Comparison of ENCODE assay signal across 23 cellular contexts in the genomic region with DNA sequence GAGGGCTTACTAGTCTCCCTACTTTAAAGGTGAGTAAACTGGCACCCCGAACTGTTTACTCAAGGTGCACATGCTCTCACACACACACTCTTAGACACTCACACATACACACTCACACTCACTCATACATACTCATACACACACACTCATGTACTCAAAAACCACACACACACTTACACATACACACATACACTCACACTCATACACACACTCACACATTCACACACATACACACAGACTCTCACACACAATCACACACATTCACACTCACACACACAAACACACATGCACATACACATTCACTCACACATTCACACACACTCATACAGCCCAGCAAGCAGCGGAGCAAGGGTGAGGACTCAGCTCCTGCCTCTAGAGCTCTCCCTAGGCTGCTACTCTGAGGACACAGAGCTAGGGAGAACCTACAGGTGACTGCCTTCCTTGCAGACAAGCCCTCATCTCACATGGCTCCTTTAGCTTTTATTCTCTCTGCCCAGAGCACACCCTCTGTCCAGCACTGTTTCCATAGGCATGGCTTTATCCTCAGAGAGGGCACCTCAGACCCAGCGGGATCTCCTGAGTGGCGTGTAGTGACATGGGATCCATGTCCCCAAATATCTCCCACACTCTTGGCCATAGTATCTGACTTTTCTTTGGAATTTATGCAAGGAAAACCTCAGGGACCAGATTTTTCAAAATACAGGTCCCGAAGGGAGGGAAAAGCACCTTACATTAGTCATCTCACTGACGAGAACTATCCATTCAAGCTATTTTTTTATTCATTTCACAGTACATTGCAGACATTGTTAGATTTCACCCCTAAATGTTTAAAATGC. TPM values are rescaled to one million over a fixed set of nuclear protein-coding genes. Genes with fewer than 3 reads are reported as not detected.
DNase-seq lines count a peak whose midpoint lies in the region; ATAC-seq and TF ChIP-seq lines count a peak whose summit lies in the region.
"Had no signal": no experiment of that assay in that cellular context is flagged by ENCODE, and none has a peak within 500 bp of the region (broad histone marks: within the 10 kb centered on the region; RNA-seq: fewer than 3 reads in every experiment).

No MANE protein-coding gene starts in this region.

- no peak overlapping the region for H3K4me3 Mint-ChIP-seq in stimulated activated naive CD8-positive, alpha-beta T cell treated with anti-CD3 and anti-CD28 coated beads, Interleukin-15, amount 100 ng/mL, for 72 hours
- no peak overlapping the region for H3K4me3 Mint-ChIP-seq in activated T-helper 17 cell treated with anti-CD3 and anti-CD28 coated beads, Interleukin-2, amount 50 U/mL, for 72 hours
- H3K4me3 Mint-ChIP-seq: activated naive CD8-positive, alpha-beta T cell treated with anti-CD3 and anti-CD28 coated beads, Interleukin-2, amount 10 ng/mL, durations not matched to agents 7 days and 5 days; CD8-positive, alpha-beta T cell; memory B cell; stimulated activated memory B cell treated with anti-CD40 and anti-IgM and Interleukin-4, amounts not matched to agents 10 μg/mL and 1 μg/mL and 100 μg/mL, for 72 hours; WTC11 had no signal

- H3K27ac Mint-ChIP-seq in stimulated activated naive CD8-positive, alpha-beta T cell treated with anti-CD3 and anti-CD28 coated beads, Interleukin-15, amount 100 ng/mL, for 72 hours: no peak overlapping the region
- H3K27ac Mint-ChIP-seq in activated T-helper 17 cell treated with anti-CD3 and anti-CD28 coated beads, Interleukin-2, amount 50 U/mL, for 72 hours: no peak overlapping the region
- H3K27ac Mint-ChIP-seq: activated naive CD8-positive, alpha-beta T cell treated with anti-CD3 and anti-CD28 coated beads, Interleukin-2, amount 10 ng/mL, durations not matched to agents 7 days and 5 days; CD8-positive, alpha-beta T cell; memory B cell; stimulated activated memory B cell treated with anti-CD40 and anti-IgM and Interleukin-4, amounts not matched to agents 10 μg/mL and 1 μg/mL and 100 μg/mL, for 72 hours; WTC11 had no signal

- H3K36me3 ChIP-seq in HCT116 (ENCODE audit: control insufficient read depth in 1 of 2, insufficient read depth in 2 of 2, low read length in 2 of 2): no peaks in the 10 kb centered on the region
- H3K36me3 ChIP-seq in Panc1 (ENCODE audit: control insufficient read depth, insufficient read depth, low read length): no peaks in the 10 kb centered on the region
- no peaks in the 10 kb centered on the region for H3K36me3 ChIP-seq in adrenal gland (replicated peaks in 1 of 2)
- H3K36me3 ChIP-seq: thyroid gland had no signal

- H3K27ac ChIP-seq in HCT116 (ENCODE audit: low read depth, low read length): no peak overlapping the region
- H3K27ac ChIP-seq in Panc1 (ENCODE audit: low read length): no peak overlapping the region; the same call in 1 of the 2 replicates
- H3K27ac ChIP-seq in adrenal gland: no peak overlapping the region
- H3K27ac ChIP-seq: thyroid gland had no signal

- WGBS in adrenal gland, 4 donors: 83 to 89% (median 88%) methylated on average over 6 of the region's 6 CpGs

- CTCF ChIA-PET in HCT116 (lab: Charles Lee) (interaction anchor here (1.9 kb wide), 1 partner anchor 9 kb away, joined by 4 read pairs; no protein-coding TSS in a partner anchor), Panc1 (lab: Charles Lee) (no interaction called here)

- TF ChIP-seq POLR2A in HCT116 (IDR thresholded peaks at IDR 0.05; ENCODE audit: borderline replicate concordance, extremely low read depth, insufficient read depth, insufficient read length) (no peak), adrenal gland (IDR thresholded peaks at IDR 0.05) (no peak)

- DNase-seq in HCT116 (ENCODE audit: low read depth, low spot score) (no peak), Panc1 (ENCODE audit: low read depth, low spot score) (no peak), epithelial cell of esophagus (ENCODE audit: low read depth) (peak; percentile 41), adrenal gland (no peak)
- no peak for DNase-seq in stimulated activated naive CD8-positive, alpha-beta T cell treated with anti-CD3 and anti-CD28 coated beads, Interleukin-15, amount 100 ng/mL, for 72 hours
- DNase-seq: activated CD4-positive, alpha-beta T cell treated with anti-CD3 and anti-CD28 coated beads, Interleukin-2, amount 50 U/mL, for 4 hours; activated CD8-positive, alpha-beta memory T cell treated with anti-CD3 and anti-CD28 coated beads, Interleukin-2, amount 50 U/mL, for 4 hours; activated naive CD8-positive, alpha-beta T cell treated with anti-CD3 and anti-CD28 coated beads, Interleukin-2, amount 10 ng/mL, durations not matched to agents 7 days and 5 days; CD8-positive, alpha-beta T cell; DMS153; foreskin melanocyte; left colon; NCI-H1092; NCI-H187 treated with DMSO at 0.1 percent for 48 hours; NCI-H748 treated with DMSO at 0.1 percent for 48 hours; SHP77; thyroid gland had no signal

- no peaks in the 10 kb centered on the region for H3K36me3 Mint-ChIP-seq in activated T-helper 17 cell treated with anti-CD3 and anti-CD28 coated beads, Interleukin-2, amount 50 U/mL, for 72 hours (ENCODE audit: low read depth)
- H3K36me3 Mint-ChIP-seq: CD8-positive, alpha-beta T cell; memory B cell; stimulated activated memory B cell treated with anti-CD40 and anti-IgM and Interleukin-4, amounts not matched to agents 10 μg/mL and 1 μg/mL and 100 μg/mL, for 72 hours; WTC11 had no signal

- H3K9me3 Mint-ChIP-seq in stimulated activated naive CD8-positive, alpha-beta T cell treated with anti-CD3 and anti-CD28 coated beads, Interleukin-15, amount 100 ng/mL, for 72 hours: no peaks in the 10 kb centered on the region
- peaks cover 4% of the 10 kb centered on the region for H3K9me3 Mint-ChIP-seq in activated T-helper 17 cell treated with anti-CD3 and anti-CD28 coated beads, Interleukin-2, amount 50 U/mL, for 72 hours
- H3K9me3 Mint-ChIP-seq: activated naive CD8-positive, alpha-beta T cell treated with anti-CD3 and anti-CD28 coated beads, Interleukin-2, amount 10 ng/mL, durations not matched to agents 7 days and 5 days; CD8-positive, alpha-beta T cell; memory B cell; stimulated activated memory B cell treated with anti-CD40 and anti-IgM and Interleukin-4, amounts not matched to agents 10 μg/mL and 1 μg/mL and 100 μg/mL, for 72 hours had no signal

- no peaks in the 10 kb centered on the region for H3K79me2 ChIP-seq in HCT116 (ENCODE audit: insufficient read depth, low read length)

- POLR2A ChIA-PET in HCT116 (lab: Charles Lee): no interaction called here
- POLR2A ChIA-PET in Panc1 (lab: Charles Lee): interaction anchor here (0.6 kb wide), 1 partner anchor 10 kb away, joined by 3 read pairs; no protein-coding TSS in a partner anchor

- in situ Hi-C loops in Panc1 (cut with HindIII; ENCODE audit: low pct_unique_long_range_greater_than_20kb, low sequenced_read_pairs): no loop called here

- no peaks in the 10 kb centered on the region for H3K27me3 Mint-ChIP-seq in stimulated activated naive CD8-positive, alpha-beta T cell treated with anti-CD3 and anti-CD28 coated beads, Interleukin-15, amount 100 ng/mL, for 72 hours
- peaks cover 3% of the 10 kb centered on the region for H3K27me3 Mint-ChIP-seq in activated T-helper 17 cell treated with anti-CD3 and anti-CD28 coated beads, Interleukin-2, amount 50 U/mL, for 72 hours
- H3K27me3 Mint-ChIP-seq: memory B cell; stimulated activated memory B cell treated with anti-CD40 and anti-IgM and Interleukin-4, amounts not matched to agents 10 μg/mL and 1 μg/mL and 100 μg/mL, for 72 hours had no signal

- H3K9me3 ChIP-seq in HCT116 (ENCODE audit: control insufficient read depth in 1 of 2, insufficient read depth in 1 of 2, low read depth in 1 of 2, low read length in 2 of 2) (no peaks in the 10 kb centered on the region), Panc1 (ENCODE audit: control insufficient read depth, insufficient read depth, low read depth, low read length) (no peaks in the 10 kb centered on the region), adrenal gland (replicated peaks in 1 of 3) (no peaks in the 10 kb centered on the region)
- H3K9me3 ChIP-seq: thyroid gland had no signal

- H4K20me1 ChIP-seq in HCT116 (ENCODE audit: insufficient read depth): no peaks in the 10 kb centered on the region

- H3K4me1 ChIP-seq in HCT116 (ENCODE audit: control insufficient read depth in 1 of 2, insufficient read depth in 2 of 2, low read length in 2 of 2) (peaks cover 0 to 26% of the 10 kb centered on the region in 2 experiments; a peak in 2 of 4 replicates), Panc1 (ENCODE audit: control insufficient read depth, insufficient read depth, low read length) (peaks cover 4% of the 10 kb centered on the region; the same call in 1 of the 2 replicates), adrenal gland (replicated peaks in 1 of 2) (no peaks in the 10 kb centered on the region)
- H3K4me1 ChIP-seq: thyroid gland had no signal

- H3K4me2 ChIP-seq in HCT116 (ENCODE audit: low read length): peak overlapping the region; percentile 50
- H3K4me2 ChIP-seq: smooth muscle cell had no signal

- no peaks in the 10 kb centered on the region for H3K4me1 Mint-ChIP-seq in stimulated activated naive CD8-positive, alpha-beta T cell treated with anti-CD3 and anti-CD28 coated beads, Interleukin-15, amount 100 ng/mL, for 72 hours
- H3K4me1 Mint-ChIP-seq in activated T-helper 17 cell treated with anti-CD3 and anti-CD28 coated beads, Interleukin-2, amount 50 U/mL, for 72 hours: peaks cover 8% of the 10 kb centered on the region
- H3K4me1 Mint-ChIP-seq: memory B cell; stimulated activated memory B cell treated with anti-CD40 and anti-IgM and Interleukin-4, amounts not matched to agents 10 μg/mL and 1 μg/mL and 100 μg/mL, for 72 hours; WTC11 had no signal

- peak; percentile 62 for ATAC-seq in HCT116
- peak; percentile 78 for ATAC-seq in Panc1
- ATAC-seq in stimulated activated naive CD8-positive, alpha-beta T cell treated with anti-CD3 and anti-CD28 coated beads, Interleukin-15, amount 100 ng/mL, for 72 hours: peak; percentile 45
- no peak for ATAC-seq in activated T-helper 17 cell treated with anti-CD3 and anti-CD28 coated beads, Interleukin-2, amount 50 U/mL, for 72 hours (replicated peaks)
- ATAC-seq in HG02571 (IDR thresholded peaks at IDR 0.05; ENCODE audit: unreplicated experiment): no peak
- ATAC-seq: CD8-positive, alpha-beta T cell; left colon; stimulated activated memory B cell treated with anti-CD40 and anti-IgM and Interleukin-4, amounts not matched to agents 10 μg/mL and 1 μg/mL and 100 μg/mL, for 72 hours; WTC11 had no signal

- no peak for TF ChIP-seq RAD21 in HCT116 (IDR thresholded peaks at IDR 0.05; ENCODE audit: low read depth)

- H3K9me2 ChIP-seq in HCT116 (ENCODE audit: insufficient read depth): no peaks in the 10 kb centered on the region

- TF ChIP-seq CTCF in HCT116 (IDR thresholded peaks at IDR 0.05 in 2 of 3, conservative IDR thresholded peaks at IDR 0.05 in 1 of 3; ENCODE audit: borderline replicate concordance in 1 of 3, insufficient read depth in 1 of 3, low read depth in 2 of 3, low read length in 2 of 3) (no peak), Panc1 (IDR thresholded peaks at IDR 0.05) (no peak), epithelial cell of esophagus (IDR thresholded peaks at IDR 0.05; ENCODE audit: insufficient read depth, low read depth, low read length, missing control alignments) (no peak), adrenal gland (IDR thresholded peaks at IDR 0.05) (no peak)

- intact Hi-C loops in HCT116 (cut with micrococcal nuclease): no loop called here
- intact Hi-C loops in Panc1 (cut with micrococcal nuclease; ENCODE audit: unreplicated experiment): no loop called here
- intact Hi-C loops in adrenal gland (cut with DNase I): no loop called here

- H3K4me3 ChIP-seq in HCT116 (replicated peaks in 1 of 2; ENCODE audit: low read depth in 1 of 2, low read length in 2 of 2) (no peak overlapping the region), Panc1 (ENCODE audit: low read depth in 2 of 2, low read length in 2 of 2) (no peak overlapping the region), epithelial cell of esophagus (ENCODE audit: low read length) (no peak overlapping the region), adrenal gland (no peak overlapping the region)
- H3K4me3 ChIP-seq: smooth muscle cell, thyroid gland had no signal

- no peaks in the 10 kb centered on the region for H3K27me3 ChIP-seq in HCT116 (ENCODE audit: insufficient read depth, low read length)
- H3K27me3 ChIP-seq in Panc1 (ENCODE audit: control insufficient read depth, insufficient read depth, low read length): no peaks in the 10 kb centered on the region
- H3K27me3 ChIP-seq in adrenal gland: no peaks in the 10 kb centered on the region
- H3K27me3 ChIP-seq: thyroid gland had no signal

- H2AFZ ChIP-seq in HCT116 (ENCODE audit: low read depth, low read length, poor library complexity, severe bottlenecking): no peak overlapping the region

- no peak overlapping the region; the same call in 1 of the 2 replicates for H3K9ac ChIP-seq in HCT116 (ENCODE audit: low read length)

- RAD21 ChIA-PET in HCT116 (lab: Charles Lee; ENCODE audit: low non-redundant PET in 1 of 2, low total read pairs in 2 of 2, uncharacterized antibody in 2 of 2, unreplicated experiment in 2 of 2): no interaction called here

- BruUV-seq in HCT116 (replicated peaks; lab: Mats Ljungman, UMichigan) (no TSS peak), Panc1 (replicated peaks; lab: Mats Ljungman, UMichigan) (no TSS peak)

RNA-seq across cellular contexts. Expression of a gene that starts 26.2 kb away (rescaled TPM):
- total RNA-seq in HCT116 (2021; ENCODE audit: unreplicated experiment) (29.3 TPM), Panc1 (2021; ENCODE audit: unreplicated experiment) (36.0 TPM), adrenal gland (100 to 1,000 TPM in 1 of 8 donors, 10 to 100 TPM in 7; 29.5 to 118 (median 46.2) TPM)
- polyA plus RNA-seq in HCT116 (2012): 15.4 and 19.5 TPM in 2 replicates
- 21.6 TPM for polyA plus RNA-seq in Panc1 (2012; ENCODE audit: insufficient read length)
- total RNA-seq in activated T-helper 17 cell treated with anti-CD3 and anti-CD28 coated beads, Interleukin-2, amount 50 U/mL, for 72 hours: 10 to 100 TPM; 34.6 to 37.7 TPM
- 10 to 100 TPM in 2 of 3 donors, 1 to 10 TPM in 1; 9.1 to 24.2 (median 11.2) TPM for polyA plus RNA-seq in adrenal gland

Comparison
In these comparisons a context has a peak if more than half of its experiments do, and no peak if none do; other contexts are left out.
1. ATAC-seq: peak in HCT116 (single experiment), Panc1 (single experiment) and stimulated activated naive CD8-positive, alpha-beta T cell treated with anti-CD3 and anti-CD28 coated beads, Interleukin-15, amount 100 ng/mL, for 72 hours (single experiment); none in activated T-helper 17 cell treated with anti-CD3 and anti-CD28 coated beads, Interleukin-2, amount 50 U/mL, for 72 hours (single experiment) and HG02571 (single experiment).